Comparison of ENCODE assay signal across 23 cellular contexts in genomic region chr6:83838727-83839126, GRCh38. TPM values are rescaled to one million over a fixed set of nuclear protein-coding genes. Genes with fewer than 3 reads are reported as not detected.
"Had no signal": no experiment of that assay in that cellular context is flagged by ENCODE, and none has a peak within 500 bp of the region (broad histone marks: within the 10 kb centered on the region; RNA-seq: fewer than 3 reads in every experiment).

No MANE protein-coding gene starts in this region.

- H3K9me3 Mint-ChIP-seq: stimulated activated naive CD8-positive, alpha-beta T cell treated with anti-CD3 and anti-CD28 coated beads, Interleukin-15, Interleukin-2, amounts not matched to agents 100 ng/mL and 50 ng/mL, for 24 hours; type B pancreatic cell had no signal

- H3K36me3 ChIP-seq: colonic mucosa, right atrium auricular region, suprapubic skin, WERI-Rb-1 had no signal

- H3K36me3 Mint-ChIP-seq: activated CD4-positive, alpha-beta memory T cell treated with anti-CD3 and anti-CD28 coated beads for 36 hours; immature natural killer cell; type B pancreatic cell had no signal

- H3K27ac ChIP-seq: colonic mucosa, right atrium auricular region, suprapubic skin, WERI-Rb-1 had no signal

- H3K4me3 ChIP-seq: colonic mucosa, right atrium auricular region, suprapubic skin had no signal

- H3K27ac Mint-ChIP-seq: activated CD4-positive, alpha-beta memory T cell treated with anti-CD3 and anti-CD28 coated beads for 36 hours; activated T-cell treated with anti-CD3 and anti-CD28 coated beads, Interleukin-2, amount 50 U/mL, for 24 hours; immature natural killer cell; nephron progenitor cell; progenitor cell of endocrine pancreas; stimulated activated naive CD8-positive, alpha-beta T cell treated with anti-CD3 and anti-CD28 coated beads, Interleukin-15, Interleukin-2, amounts not matched to agents 100 ng/mL and 50 ng/mL, for 24 hours; type B pancreatic cell had no signal

- DNase-seq: activated CD4-positive, alpha-beta memory T cell treated with anti-CD3 and anti-CD28 coated beads for 36 hours; activated effector memory CD4-positive, alpha-beta T cell treated with Interleukin-2 at 50 U/mL for 16 hours; activated naive CD4-positive, alpha-beta T cell treated with anti-CD3 and anti-CD28 coated beads, Interleukin-2, amount 50 U/mL, for 16 hours; activated T-cell treated with anti-CD3 and anti-CD28 coated beads, Interleukin-2, amount 50 U/mL, for 24 hours; caudate nucleus; colonic mucosa; foreskin melanocyte; head of caudate nucleus; immature natural killer cell; nephron progenitor cell; occipital lobe; small intestine; stimulated activated CD4-positive, alpha-beta T cell treated with anti-CD3 and anti-CD28 coated beads, Interleukin-4, amount 100 ng/mL, for 4 hours; stimulated activated CD8-positive, alpha-beta memory T cell treated with anti-CD3 and anti-CD28 coated beads, Interleukin-4, amount 100 ng/mL, for 48 hours; T-helper 1 cell; T1000; WERI-Rb-1 had no signal

- H3K27me3 Mint-ChIP-seq: progenitor cell of endocrine pancreas had no signal

- H3K4me1 ChIP-seq: colonic mucosa, right atrium auricular region, suprapubic skin had no signal

- H3K27me3 ChIP-seq: colonic mucosa, right atrium auricular region, suprapubic skin had no signal

- H3K4me1 Mint-ChIP-seq: immature natural killer cell, nephron progenitor cell had no signal

- H3K9me3 ChIP-seq: colonic mucosa had no signal

- H3K4me3 Mint-ChIP-seq: activated CD4-positive, alpha-beta memory T cell treated with anti-CD3 and anti-CD28 coated beads for 36 hours; activated T-cell treated with anti-CD3 and anti-CD28 coated beads, Interleukin-2, amount 50 U/mL, for 24 hours; immature natural killer cell; nephron progenitor cell; stimulated activated naive CD8-positive, alpha-beta T cell treated with anti-CD3 and anti-CD28 coated beads, Interleukin-15, Interleukin-2, amounts not matched to agents 100 ng/mL and 50 ng/mL, for 24 hours; type B pancreatic cell had no signal

RNA-seq across cellular contexts. Expression of gene RIPPLY2, which starts 14.4 kb away (rescaled TPM):
- total RNA-seq: activated CD4-positive, alpha-beta memory T cell treated with anti-CD3 and anti-CD28 coated beads for 36 hours; colonic mucosa; lower leg skin; progenitor cell of endocrine pancreas; right atrium auricular region; suprapubic skin had no signal
- polyA plus RNA-seq: immature natural killer cell had no signal
